ENCODE assay signal across 3 cellular contexts in genomic region chr3:41460736-41461135, GRCh38.
"Had no signal": no experiment of that assay in that cellular context is flagged by ENCODE, and none has a peak within 500 bp of the region (broad histone marks: within the 10 kb centered on the region; RNA-seq: fewer than 3 reads in every experiment).

No MANE protein-coding gene starts in this region.

- DNase-seq: GDM1, GF-D8 had no signal

- H3K4me3 ChIP-seq: GM12878 had no signal
